9 cellular contexts compared by ENCODE assay signal in the genomic region with DNA sequence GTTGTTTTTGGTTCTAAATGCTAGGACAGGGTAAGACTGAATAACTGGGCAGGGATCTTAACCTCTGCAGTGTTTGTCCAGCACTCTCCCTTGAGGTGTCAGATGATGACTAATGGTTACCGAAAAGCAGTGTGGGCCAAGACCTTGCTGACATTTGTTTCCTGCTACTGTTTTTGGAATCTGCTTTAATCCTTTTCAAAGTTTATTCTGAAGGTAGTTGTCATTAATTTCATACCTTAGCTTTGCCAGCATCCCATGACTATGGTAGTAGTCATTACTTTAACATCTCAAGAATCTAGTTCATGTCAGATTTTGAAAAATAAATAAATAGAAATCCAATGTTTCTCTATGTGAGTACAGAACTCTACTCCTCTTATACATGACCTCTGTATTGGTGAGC.
A peak's percentile ranks its signal among the peaks of the same experiment; 100 is the strongest.
DNase-seq lines count a peak whose midpoint lies in the region; ATAC-seq lines count a peak whose summit lies in the region.
"Had no signal": no experiment of that assay in that cellular context is flagged by ENCODE, and none has a peak within 500 bp of the region (broad histone marks: within the 10 kb centered on the region; RNA-seq: fewer than 3 reads in every experiment).

No MANE protein-coding gene starts in this region.

- no peaks in the 10 kb centered on the region for H3K36me3 ChIP-seq in muscle layer of duodenum (ENCODE audit: control insufficient read depth in 1 of 2, insufficient read depth in 2 of 2, low read length in 2 of 2)

- H3K4me3 ChIP-seq in muscle layer of duodenum (ENCODE audit: low read depth in 1 of 2, low read length in 2 of 2): no peak overlapping the region

- DNase-seq in AG20443 (ENCODE audit: low spot score) (peak; percentile 69), LoVo (ENCODE audit: low spot score) (peak; percentile 33), dedifferentiated amniotic fluid mesenchymal stem cell (ENCODE audit: extremely low spot score) (peak; percentile 35)
- DNase-seq in central memory CD4-positive, alpha-beta T cell: no peak
- no peak for DNase-seq in stimulated activated CD4-positive, alpha-beta T cell treated with anti-CD3 and anti-CD28 coated beads, Interleukin-2, amount 100 ng/mL, for 48 hours
- DNase-seq: Caco-2 had no signal

- no peaks in the 10 kb centered on the region for H3K27me3 ChIP-seq in muscle layer of duodenum (ENCODE audit: low read depth, low read length)

- H3K9me3 ChIP-seq in muscle layer of duodenum (ENCODE audit: control insufficient read depth in 1 of 2, low read length in 2 of 2): no peaks in the 10 kb centered on the region
- H3K9me3 ChIP-seq: Caco-2 had no signal

- ATAC-seq in HG03342 (IDR thresholded peaks at IDR 0.05; ENCODE audit: unreplicated experiment): no peak
- no peak for ATAC-seq in GM18868 (IDR thresholded peaks at IDR 0.05; ENCODE audit: unreplicated experiment)

- H3K27ac ChIP-seq in muscle layer of duodenum (ENCODE audit: low read length): peak overlapping the region; percentile 39

- H3K4me1 ChIP-seq in muscle layer of duodenum (ENCODE audit: control insufficient read depth in 1 of 2, insufficient read depth in 2 of 2, low read length in 2 of 2): peaks cover 0 to 13% of the 10 kb centered on the region in 2 donors
- H3K4me1 ChIP-seq: Caco-2 had no signal

Comparison
In these comparisons a context has a peak if more than half of its experiments do, and no peak if none do; other contexts are left out.
1. DNase-seq: peak in AG20443 (single experiment), LoVo (single experiment) and dedifferentiated amniotic fluid mesenchymal stem cell (single experiment); none in central memory CD4-positive, alpha-beta T cell (single experiment) and stimulated activated CD4-positive, alpha-beta T cell treated with anti-CD3 and anti-CD28 coated beads, Interleukin-2, amount 100 ng/mL, for 48 hours (0 of 2).